ENCODE assay signal across 8 cellular contexts in the genomic region with DNA sequence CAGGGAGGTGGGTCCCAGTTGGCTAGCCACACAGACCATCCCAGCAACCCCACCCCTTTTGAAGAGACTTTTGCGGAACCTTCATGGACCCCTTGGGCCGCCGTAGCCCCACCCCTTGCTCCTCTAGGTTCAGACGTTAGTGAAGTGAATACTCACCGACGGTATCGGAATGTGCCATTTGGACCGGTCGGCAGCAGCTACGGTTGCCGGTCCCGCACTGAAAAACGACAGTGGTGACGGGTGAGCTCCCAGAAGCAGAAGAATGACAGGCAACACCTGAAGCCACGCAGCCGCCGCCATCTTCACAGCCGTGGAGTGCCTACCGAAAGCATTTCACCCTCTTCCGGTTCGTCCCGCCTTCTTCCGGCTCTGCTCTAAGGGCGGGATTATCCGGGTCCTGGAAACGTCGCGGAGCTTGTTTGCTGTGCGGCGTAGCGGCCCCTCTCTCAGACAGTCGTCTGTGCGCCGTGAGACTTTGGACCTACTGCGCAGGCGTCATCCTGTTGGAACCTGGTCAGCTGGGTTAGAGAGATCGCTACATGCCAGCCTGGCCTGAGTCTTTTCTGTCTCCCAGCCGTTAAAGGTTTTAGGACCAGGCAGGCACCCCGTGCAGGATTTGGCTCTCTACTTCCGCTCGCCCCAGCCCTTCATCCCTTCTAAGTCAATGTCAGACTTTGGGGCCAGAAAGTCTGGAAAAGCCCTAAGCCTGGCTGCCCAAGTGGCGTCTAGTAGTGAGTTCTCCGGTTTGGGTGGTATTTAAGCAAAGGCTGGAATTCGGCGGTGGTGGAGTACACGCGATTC.
DNase-seq lines count a peak whose midpoint lies in the region; ATAC-seq and TF ChIP-seq lines count a peak whose summit lies in the region.

A gene with protein sequence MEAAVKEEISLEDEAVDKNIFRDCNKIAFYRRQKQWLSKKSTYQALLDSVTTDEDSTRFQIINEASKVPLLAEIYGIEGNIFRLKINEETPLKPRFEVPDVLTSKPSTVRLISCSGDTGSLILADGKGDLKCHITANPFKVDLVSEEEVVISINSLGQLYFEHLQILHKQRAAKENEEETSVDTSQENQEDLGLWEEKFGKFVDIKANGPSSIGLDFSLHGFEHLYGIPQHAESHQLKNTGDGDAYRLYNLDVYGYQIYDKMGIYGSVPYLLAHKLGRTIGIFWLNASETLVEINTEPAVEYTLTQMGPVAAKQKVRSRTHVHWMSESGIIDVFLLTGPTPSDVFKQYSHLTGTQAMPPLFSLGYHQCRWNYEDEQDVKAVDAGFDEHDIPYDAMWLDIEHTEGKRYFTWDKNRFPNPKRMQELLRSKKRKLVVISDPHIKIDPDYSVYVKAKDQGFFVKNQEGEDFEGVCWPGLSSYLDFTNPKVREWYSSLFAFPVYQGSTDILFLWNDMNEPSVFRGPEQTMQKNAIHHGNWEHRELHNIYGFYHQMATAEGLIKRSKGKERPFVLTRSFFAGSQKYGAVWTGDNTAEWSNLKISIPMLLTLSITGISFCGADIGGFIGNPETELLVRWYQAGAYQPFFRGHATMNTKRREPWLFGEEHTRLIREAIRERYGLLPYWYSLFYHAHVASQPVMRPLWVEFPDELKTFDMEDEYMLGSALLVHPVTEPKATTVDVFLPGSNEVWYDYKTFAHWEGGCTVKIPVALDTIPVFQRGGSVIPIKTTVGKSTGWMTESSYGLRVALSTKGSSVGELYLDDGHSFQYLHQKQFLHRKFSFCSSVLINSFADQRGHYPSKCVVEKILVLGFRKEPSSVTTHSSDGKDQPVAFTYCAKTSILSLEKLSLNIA (N-terminal part only) (plus strand): TSS at position 103 of the 801 bp plus-strand sequence. CDS start 1,281 bp downstream, outside the sequence.
A gene with protein sequence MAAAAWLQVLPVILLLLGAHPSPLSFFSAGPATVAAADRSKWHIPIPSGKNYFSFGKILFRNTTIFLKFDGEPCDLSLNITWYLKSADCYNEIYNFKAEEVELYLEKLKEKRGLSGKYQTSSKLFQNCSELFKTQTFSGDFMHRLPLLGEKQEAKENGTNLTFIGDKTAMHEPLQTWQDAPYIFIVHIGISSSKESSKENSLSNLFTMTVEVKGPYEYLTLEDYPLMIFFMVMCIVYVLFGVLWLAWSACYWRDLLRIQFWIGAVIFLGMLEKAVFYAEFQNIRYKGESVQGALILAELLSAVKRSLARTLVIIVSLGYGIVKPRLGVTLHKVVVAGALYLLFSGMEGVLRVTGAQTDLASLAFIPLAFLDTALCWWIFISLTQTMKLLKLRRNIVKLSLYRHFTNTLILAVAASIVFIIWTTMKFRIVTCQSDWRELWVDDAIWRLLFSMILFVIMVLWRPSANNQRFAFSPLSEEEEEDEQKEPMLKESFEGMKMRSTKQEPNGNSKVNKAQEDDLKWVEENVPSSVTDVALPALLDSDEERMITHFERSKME (minus strand): TSS at position 335 of the 801 bp plus-strand sequence. CDS start 35 bp downstream, at position 300.

- peaks cover 48% of the 10 kb centered on the region for H3K4me1 Mint-ChIP-seq in nephron progenitor cell
- peaks cover 34% of the 10 kb centered on the region for H3K4me1 Mint-ChIP-seq in stimulated activated naive CD8-positive, alpha-beta T cell treated with anti-CD3 and anti-CD28 coated beads, Interleukin-15, amount 100 ng/mL, for 72 hours

- peak within 1 kb of the TSS; percentile 97 for H3K4me3 Mint-ChIP-seq in nephron progenitor cell
- H3K4me3 Mint-ChIP-seq in stimulated activated naive CD8-positive, alpha-beta T cell treated with anti-CD3 and anti-CD28 coated beads, Interleukin-15, amount 100 ng/mL, for 72 hours = peak within 1 kb of the TSS; percentile 98 to 99

- H3K36me3 Mint-ChIP-seq in nephron progenitor cell (ENCODE audit: low read depth) = peaks cover 31% of the 10 kb centered on the region

- DNase-seq in HAP-1 (ENCODE audit: low spot score in 2 of 2) = peak; percentile 98 to 99
- peak; percentile 99 for DNase-seq in MM.1S
- peak; percentile 87 for DNase-seq in SIG-M5 (lab: John Stamatoyannopoulos, UW)
- DNase-seq in activated gamma-delta T cell (lab: John Stamatoyannopoulos, UW) = peak; percentile 70
- DNase-seq in fibroblast of the conjunctiva (ENCODE audit: low read depth) = peak; percentile 98
- DNase-seq in nephron progenitor cell = peak; percentile 94
- DNase-seq in stimulated activated naive CD8-positive, alpha-beta T cell treated with anti-CD3 and anti-CD28 coated beads, Interleukin-15, amount 100 ng/mL, for 72 hours = peak; percentile 93 to 97

- H3K36me3 ChIP-seq in ES-I3 (ENCODE audit: insufficient read depth, low read length) (no peaks in the 10 kb centered on the region), HAP-1 (replicated peaks) (no peaks in the 10 kb centered on the region; the same call in 1 of the 2 replicates), MM.1S (replicated peaks; ENCODE audit: insufficient read depth, low read length) (no peaks in the 10 kb centered on the region)

- H3K4me3 ChIP-seq in HAP-1 (peak within 1 kb of the TSS; percentile 72), MM.1S (ENCODE audit: low read length) (peak within 1 kb of the TSS; percentile 89)

- TF ChIP-seq CTCF in MM.1S (IDR thresholded peaks at IDR 0.05; ENCODE audit: low read length) = no peak
- TF ChIP-seq CTCF in nephron progenitor cell (IDR thresholded peaks at IDR 0.05) = no peak

- H3K4me2 ChIP-seq in MM.1S (ENCODE audit: low read depth, low read length) = peak within 1 kb of the TSS; percentile 92

- H3K9me3 Mint-ChIP-seq in nephron progenitor cell = no peaks in the 10 kb centered on the region
- H3K9me3 Mint-ChIP-seq in stimulated activated naive CD8-positive, alpha-beta T cell treated with anti-CD3 and anti-CD28 coated beads, Interleukin-15, amount 100 ng/mL, for 72 hours = no peaks in the 10 kb centered on the region

- H2AFZ ChIP-seq in MM.1S (ENCODE audit: low read length) = peak within 1 kb of the TSS; percentile 83

- in situ Hi-C loops in HAP-1 (cut with MboI; ENCODE audit: low sequenced_read_pairs) = no loop called here

- no peaks in the 10 kb centered on the region for H3K9me3 ChIP-seq in ES-I3 (ENCODE audit: control insufficient read depth, insufficient read depth, low read length)
- H3K9me3 ChIP-seq in HAP-1 = no peaks in the 10 kb centered on the region
- no peaks in the 10 kb centered on the region for H3K9me3 ChIP-seq in MM.1S (replicated peaks; ENCODE audit: insufficient read depth, low read length)

- no peaks in the 10 kb centered on the region for H3K9me2 ChIP-seq in MM.1S (replicated peaks; ENCODE audit: insufficient read depth, low read length)

- H3K27me3 ChIP-seq in HAP-1 (ENCODE audit: low read depth) (no peaks in the 10 kb centered on the region), MM.1S (replicated peaks; ENCODE audit: insufficient read depth, low read length) (no peaks in the 10 kb centered on the region)

- no peaks in the 10 kb centered on the region for H3K27me3 Mint-ChIP-seq in nephron progenitor cell (ENCODE audit: low read depth, poor library complexity)
- H3K27me3 Mint-ChIP-seq in stimulated activated naive CD8-positive, alpha-beta T cell treated with anti-CD3 and anti-CD28 coated beads, Interleukin-15, amount 100 ng/mL, for 72 hours = no peaks in the 10 kb centered on the region

- peaks cover 58% of the 10 kb centered on the region for H3K79me2 ChIP-seq in MM.1S (ENCODE audit: low read length)

- peaks cover 9% of the 10 kb centered on the region for H3K4me1 ChIP-seq in ES-I3 (ENCODE audit: insufficient read depth, low read length)
- peaks cover 25% of the 10 kb centered on the region for H3K4me1 ChIP-seq in HAP-1
- peaks cover 12% of the 10 kb centered on the region for H3K4me1 ChIP-seq in MM.1S (ENCODE audit: low read length)

- peak within 1 kb of the TSS; percentile 100 for H3K27ac Mint-ChIP-seq in nephron progenitor cell
- peak within 1 kb of the TSS; percentile 98 for H3K27ac Mint-ChIP-seq in stimulated activated naive CD8-positive, alpha-beta T cell treated with anti-CD3 and anti-CD28 coated beads, Interleukin-15, amount 100 ng/mL, for 72 hours

- no peaks in the 10 kb centered on the region for H4K20me1 ChIP-seq in MM.1S (ENCODE audit: insufficient read depth, low read length)

- H3K9ac ChIP-seq in ES-I3 (ENCODE audit: low read depth, low read length) (peak within 1 kb of the TSS; percentile 90), MM.1S (ENCODE audit: low read length) (peak within 1 kb of the TSS; percentile 84)

- H3K27ac ChIP-seq in MM.1S (ENCODE audit: low read length) = peak within 1 kb of the TSS; percentile 93

- peaks cover 17% of the 10 kb centered on the region for H3F3A ChIP-seq in MM.1S (ENCODE audit: insufficient read depth, low read length)

- ATAC-seq in stimulated activated naive CD8-positive, alpha-beta T cell treated with anti-CD3 and anti-CD28 coated beads, Interleukin-15, amount 100 ng/mL, for 72 hours = peak; percentile 98

Comparison
In these comparisons a context has a peak if more than half of its experiments do, and no peak if none do; other contexts are left out.
1. Peak in every context shown above with its lines: DNase-seq, ATAC-seq, H3K4me3 ChIP-seq and H3K27ac ChIP-seq.